Comparison of ENCODE assay signal across 8 cellular contexts in genomic region chr1:113389953-113390834, GRCh38. TPM values are rescaled to one million over a fixed set of nuclear protein-coding genes. Genes with fewer than 3 reads are reported as not detected.
A peak's percentile ranks its signal among the peaks of the same experiment; 100 is the strongest.
DNase-seq lines count a peak whose midpoint lies in the region; ATAC-seq and TF ChIP-seq lines count a peak whose summit lies in the region.

TSS of gene MAGI3 (plus strand) at chr1:113390515. CDS start at chr1:113391034, 519 bp downstream.

- peaks cover 0 to 6% of the 10 kb centered on the region in 2 experiments for H3K4me1 ChIP-seq in trophoblast cell (ENCODE audit: control insufficient read depth in 1 of 2, insufficient read depth in 2 of 2, low read length in 2 of 2)
- peaks cover 0 to 50% (median 3%) of the 10 kb centered on the region in 4 donors for H3K4me1 ChIP-seq in tibial nerve

- H3K14ac ChIP-seq in trophoblast cell (ENCODE audit: low read length) = peak within 1 kb of the TSS; percentile 84

- H3K18ac ChIP-seq in trophoblast cell (ENCODE audit: low read length) = peak within 1 kb of the TSS; percentile 86

- H3K9ac ChIP-seq in trophoblast cell (ENCODE audit: low read length) = peak within 1 kb of the TSS; percentile 87

- no peak within 1 kb of the TSS for H3K23ac ChIP-seq in trophoblast cell (ENCODE audit: low read length)

- peak within 1 kb of the TSS; percentile 81 for H2BK120ac ChIP-seq in trophoblast cell (ENCODE audit: insufficient read depth, low read length, poor library complexity)

- ATAC-seq in HG02759 (IDR thresholded peaks at IDR 0.05; ENCODE audit: unreplicated experiment) = peak; percentile 100

- peak within 1 kb of the TSS; percentile 88 for H4K8ac ChIP-seq in trophoblast cell (ENCODE audit: low read depth, low read length)

- intact Hi-C loops in cardiac septum (cut with DNase I) = loop anchor here (5.0 to 10.0 kb wide), 3 partner anchors 225 to 287 kb away; no protein-coding TSS in a partner anchor

- H3K36me3 ChIP-seq in trophoblast cell (ENCODE audit: control insufficient read depth in 1 of 2, insufficient read depth in 2 of 2, low read length in 2 of 2) (no peaks in the 10 kb centered on the region), tibial nerve (no peaks in the 10 kb centered on the region)

- H3K4me2 ChIP-seq in trophoblast cell (ENCODE audit: low read length) = peak within 1 kb of the TSS; percentile 86

- TF ChIP-seq CTCF in GM10266 (IDR thresholded peaks at IDR 0.05; ENCODE audit: control insufficient read depth, insufficient read depth, low read depth, missing control alignments) (no peak), tibial nerve (IDR thresholded peaks at IDR 0.05) (peak in 1 of 5 experiments; percentile 4)

- DNase-seq in GM10266 (ENCODE audit: extremely low spot score) (peak; percentile 93), NCI-H1417 (lab: John Stamatoyannopoulos, UW) (peak; percentile 97 to 99 (median 99)), SW480 (ENCODE audit: low spot score) (peak; percentile 96), cardiac septum (ENCODE audit: low spot score) (peak; percentile 97), trophoblast cell (peak; percentile 96 to 98), tibial nerve (ENCODE audit: low spot score in 2 of 2) (peak; percentile 94 to 96)

- H2AFZ ChIP-seq in trophoblast cell (ENCODE audit: insufficient read depth, low read length, poor library complexity) = peak within 1 kb of the TSS; percentile 88

- peak within 1 kb of the TSS; percentile 89 for H2BK5ac ChIP-seq in trophoblast cell (ENCODE audit: low read depth, low read length, poor library complexity)

- H3K4ac ChIP-seq in trophoblast cell (ENCODE audit: low read depth, low read length) = peak within 1 kb of the TSS; percentile 69

- peak within 1 kb of the TSS; percentile 81 for H2BK12ac ChIP-seq in trophoblast cell (ENCODE audit: low read length)

- peak in 1 of 2 donors; percentile 79 for TF ChIP-seq EP300 in tibial nerve (IDR thresholded peaks at IDR 0.05)

- WGBS in adipose tissue, 3 donors = 0% methylated on average over 74 to 89 of the region's 89 CpGs
- WGBS in trophoblast cell (ENCODE audit: extremely low coverage, insufficient coverage, insufficient read length) = 100% methylated on average over 1 of the region's 89 CpGs
- WGBS in tibial nerve, 2 donors = 1% methylated on average over 62 to 89 of the region's 89 CpGs

- H2AK5ac ChIP-seq in trophoblast cell (ENCODE audit: low read length) = peak within 1 kb of the TSS; percentile 29

- peak within 1 kb of the TSS; percentile 96 for H4K91ac ChIP-seq in trophoblast cell (ENCODE audit: low read depth, low read length)

- H3K27ac ChIP-seq in adipose tissue (ENCODE audit: low read depth, low read length) (peak within 1 kb of the TSS; percentile 52), trophoblast cell (ENCODE audit: low read depth, low read length) (peak within 1 kb of the TSS; percentile 95), tibial nerve (peak within 1 kb of the TSS; percentile 79 to 95 (median 88))

- H3K4me3 ChIP-seq in trophoblast cell (ENCODE audit: low read depth, low read length) (peak within 1 kb of the TSS; percentile 77), tibial nerve (peak within 1 kb of the TSS; percentile 73 to 100 (median 88))

- no peaks in the 10 kb centered on the region for H3K27me3 ChIP-seq in trophoblast cell (ENCODE audit: insufficient read depth, low read length)
- H3K27me3 ChIP-seq in tibial nerve = no peaks in the 10 kb centered on the region

- peaks cover 14% of the 10 kb centered on the region for H3K79me1 ChIP-seq in trophoblast cell (ENCODE audit: low read length)

- H4K12ac ChIP-seq in trophoblast cell (ENCODE audit: low read depth, low read length) = peak within 1 kb of the TSS; percentile 94

- H3K9me3 ChIP-seq in trophoblast cell (ENCODE audit: insufficient read depth, low read depth, low read length) (peaks cover 2% of the 10 kb centered on the region), tibial nerve (peaks cover 0 to 4% (median 0%) of the 10 kb centered on the region in 4 donors)

- TF ChIP-seq POLR2A in tibial nerve (IDR thresholded peaks at IDR 0.05) = peak in 1 of 2 donors; percentile 86

- peaks cover 14% of the 10 kb centered on the region for H3K79me2 ChIP-seq in trophoblast cell (ENCODE audit: control insufficient read depth, insufficient read depth, low read length, poor library complexity)

RNA-seq across cellular contexts. Expression of gene MAGI3, which starts in this region (rescaled TPM):
- polyA plus RNA-seq in adipose tissue = 1 to 10 TPM; 2.9 to 6.0 (median 3.8) TPM
- total RNA-seq in cardiac septum (8.6 TPM), tibial nerve (10 to 100 TPM; 15.7 to 23.3 (median 19.4) TPM)
- polyA plus RNA-seq in trophoblast cell (2013) = 14.0 and 14.4 TPM in 2 replicates

Comparison
In these comparisons a context has a peak if more than half of its experiments do, and no peak if none do; other contexts are left out.
1. Peak in every context shown above with its lines: DNase-seq, ATAC-seq, H3K4me3 ChIP-seq and H3K27ac ChIP-seq.